In the genomic region with DNA sequence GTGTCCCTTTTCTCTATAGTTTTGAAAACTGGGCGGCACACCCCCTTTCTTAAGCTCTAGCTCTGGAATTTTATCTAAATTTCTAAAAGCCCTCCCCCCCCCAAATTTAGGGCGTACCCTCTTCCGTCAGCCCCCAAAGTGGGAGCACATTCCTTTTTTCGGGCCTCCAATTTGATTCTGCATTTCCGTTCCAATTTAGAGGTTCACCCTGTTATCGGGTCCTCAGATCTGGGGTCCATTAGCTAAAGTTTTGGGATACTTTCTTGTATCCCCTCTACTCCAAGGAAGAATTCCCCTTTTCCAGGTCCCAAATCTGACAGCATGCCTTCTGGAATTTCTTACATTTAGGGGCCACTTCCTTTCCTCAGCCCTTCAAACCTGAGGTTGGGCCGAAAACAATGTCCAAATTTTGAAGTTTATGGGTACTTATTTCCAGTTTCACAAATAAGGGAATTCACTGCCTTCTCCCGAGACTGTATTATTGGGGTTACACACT, we compare ENCODE assay signal across 8 cellular contexts. TPM values are rescaled to one million over a fixed set of nuclear protein-coding genes. Genes with fewer than 3 reads are reported as not detected.
DNase-seq lines count a peak whose midpoint lies in the region; ATAC-seq and TF ChIP-seq lines count a peak whose summit lies in the region.

No MANE protein-coding gene starts in this region.

- no peak overlapping the region; the same call in 1 of the 2 replicates for H2AFZ ChIP-seq in OCI-LY3 (ENCODE audit: low read depth, low read length)
- H2AFZ ChIP-seq in neuron (ENCODE audit: low read depth, low read length), result no peak overlapping the region

- no peaks in the 10 kb centered on the region for H3K27me3 ChIP-seq in OCI-LY3 (ENCODE audit: low read depth, low read length)
- no peaks in the 10 kb centered on the region for H3K27me3 ChIP-seq in endocrine pancreas (ENCODE audit: control insufficient read depth, insufficient read depth, low read length)
- H3K27me3 ChIP-seq in neuron (ENCODE audit: insufficient read depth, low read length), result no peaks in the 10 kb centered on the region

- peaks cover 23 to 30% of the 10 kb centered on the region in 2 donors for H3K36me3 Mint-ChIP-seq in CD14-positive monocyte

- peak overlapping the region; percentile 88 to 90 for H3K4me3 Mint-ChIP-seq in CD14-positive monocyte

- H3K79me2 ChIP-seq in OCI-LY3 (ENCODE audit: low read length), result peaks cover 53% of the 10 kb centered on the region

- peaks cover 35% of the 10 kb centered on the region for H3K4me1 ChIP-seq in OCI-LY3 (ENCODE audit: low read length)
- peaks cover 10% of the 10 kb centered on the region for H3K4me1 ChIP-seq in endocrine pancreas (ENCODE audit: control insufficient read depth, insufficient read depth, low read length)
- peaks cover 22% of the 10 kb centered on the region for H3K4me1 ChIP-seq in neuron (ENCODE audit: insufficient read depth, low read length)

- peak overlapping the region; percentile 85 for H3K9ac ChIP-seq in OCI-LY3 (ENCODE audit: low read length)
- peak overlapping the region; percentile 97 for H3K9ac ChIP-seq in endocrine pancreas (ENCODE audit: control insufficient read depth, insufficient read depth, low read length)

- H3K4me3 ChIP-seq in OCI-LY3 (ENCODE audit: low read length), result peak overlapping the region; percentile 91
- peak overlapping the region; percentile 80 for H3K4me3 ChIP-seq in endocrine pancreas (ENCODE audit: control insufficient read depth, insufficient read depth, low read length)
- peak overlapping the region; percentile 94 for H3K4me3 ChIP-seq in neuron (ENCODE audit: low read length)

- TF ChIP-seq CTCF in CD14-positive monocyte (IDR thresholded peaks at IDR 0.05) (no peak), OCI-LY3 (IDR thresholded peaks at IDR 0.05; ENCODE audit: low read depth, low read length) (no peak)

- H3K9me3 ChIP-seq in OCI-LY3 (ENCODE audit: insufficient read depth, low read length) (no peaks in the 10 kb centered on the region), endocrine pancreas (ENCODE audit: control insufficient read depth, low read length) (no peaks in the 10 kb centered on the region), neuron (ENCODE audit: low read length) (no peaks in the 10 kb centered on the region)

- peaks cover 14% of the 10 kb centered on the region for H3K36me3 ChIP-seq in OCI-LY3 (replicated peaks; ENCODE audit: low read depth, low read length)
- no peaks in the 10 kb centered on the region for H3K36me3 ChIP-seq in endocrine pancreas (ENCODE audit: control insufficient read depth, insufficient read depth, low read length)
- peaks cover 7% of the 10 kb centered on the region for H3K36me3 ChIP-seq in neuron (ENCODE audit: insufficient read depth, low read length)

- DNase-seq in CD14-positive monocyte (ENCODE audit: low spot score) (no peak), NCI-H345 treated with DMSO at 0.1 percent for 48 hours (lab: John Stamatoyannopoulos, UW; ENCODE audit: unreplicated experiment) (no peak), NCI-H226 (no peak)

- peak overlapping the region; percentile 95 for H3K4me2 ChIP-seq in OCI-LY3 (ENCODE audit: low read length)

- peaks cover 0 to 4% (median 3%) of the 10 kb centered on the region in 7 donors for H3K9me3 Mint-ChIP-seq in CD14-positive monocyte

- intact Hi-C loops in CD14-positive monocyte (cut with micrococcal nuclease), result loop anchor here (1.0 to 5.0 kb wide), 3 partner anchors 30 to 155 kb away; partner anchors contain the start of genes RBM39 (in 2 of the 2) and SPAG4 (in 1 of the 2)

- H3K27ac Mint-ChIP-seq in CD14-positive monocyte, result peak overlapping the region; percentile 98 to 100 (median 98)

- ATAC-seq in HG03159 (IDR thresholded peaks at IDR 0.05; ENCODE audit: unreplicated experiment), result no peak
- no peak for ATAC-seq in HG03175 (IDR thresholded peaks at IDR 0.05; ENCODE audit: unreplicated experiment)

- H3K4me1 Mint-ChIP-seq in CD14-positive monocyte, result peaks cover 68% of the 10 kb centered on the region

- H4K20me1 ChIP-seq in OCI-LY3 (ENCODE audit: insufficient read depth, low read length), result peaks cover 39% of the 10 kb centered on the region

- peak overlapping the region; percentile 39 for H3K27ac ChIP-seq in OCI-LY3 (ENCODE audit: low read length)

- peaks cover 0 to 6% (median 3%) of the 10 kb centered on the region in 3 donors for H3K27me3 Mint-ChIP-seq in CD14-positive monocyte (ENCODE audit: low read depth in 3 of 3)

RNA-seq across cellular contexts. Expression of gene PHF20, which starts 0.8 kb away (rescaled TPM):
- 10 to 100 TPM; 73.6 to 78.2 TPM for polyA plus RNA-seq in CD14-positive monocyte

RNA-seq across cellular contexts. Expression of gene RBM39, which starts 30.6 kb away (rescaled TPM):
- 10 to 100 TPM; 89.5 to 98.0 TPM for polyA plus RNA-seq in CD14-positive monocyte
